Comparison of ENCODE assay signal across 8 cellular contexts in genomic region chr2:19901458-19902271, GRCh38. TPM values are rescaled to one million over a fixed set of nuclear protein-coding genes. Genes with fewer than 3 reads are reported as not detected.
DNase-seq lines count a peak whose midpoint lies in the region; ATAC-seq, FAIRE-seq and TF ChIP-seq lines count a peak whose summit lies in the region.

Gene TTC32, minus strand, starts transcription at chr2:19901983. Its CDS starts 129 bp downstream, at chr2:19901854.

- TF ChIP-seq CTCF in RWPE1 (conservative IDR thresholded peaks at IDR 0.05; ENCODE audit: low read depth) (no peak), natural killer cell (IDR thresholded peaks at IDR 0.05) (no peak)

- DNase-seq in ELF-1 (ENCODE audit: low read depth, low spot score) (peak; percentile 95), H54 (ENCODE audit: insufficient read length, low spot score) (peak; percentile 79), LoVo (ENCODE audit: low spot score) (peak; percentile 91), RWPE1 (ENCODE audit: low spot score) (peak; percentile 96), fibroblast of peridontal ligament (ENCODE audit: extremely low read depth) (peak; percentile 96), natural killer cell (peak; percentile 94)
- DNase-seq in stimulated activated naive CD4-positive, alpha-beta T cell (lab: John Stamatoyannopoulos, UW): peak; percentile 90 to 100 (median 97)

- POLR2A ChIA-PET in RWPE1 (lab: Yijun Ruan, JAX; ENCODE audit: low non-redundant PET): interaction anchor here (0.5 kb wide), 1 partner anchor 14 kb away, joined by 4 read pairs; no protein-coding TSS in a partner anchor

- CTCF ChIA-PET in RWPE1 (lab: Yijun Ruan, JAX): interaction anchor here (0.5 kb wide), 1 partner anchor 1981 kb away, joined by 3 read pairs; no protein-coding TSS in a partner anchor

- intact Hi-C loops in natural killer cell (cut with micrococcal nuclease): loop anchor here (1.0 to 5.0 kb wide), 9 partner anchors 91 to 1341 kb away; partner anchors contain the start of genes LAPTM4A, PUM2, RDH14 and RHOB

- H3K36me3 Mint-ChIP-seq in activated T-helper 17 cell treated with anti-CD3 and anti-CD28 coated beads, Interleukin-2, amount 50 U/mL, for 72 hours (ENCODE audit: low read depth): peaks cover 49% of the 10 kb centered on the region
- H3K36me3 Mint-ChIP-seq in natural killer cell: no peaks in the 10 kb centered on the region

- H3K4me3 Mint-ChIP-seq in activated T-helper 17 cell treated with anti-CD3 and anti-CD28 coated beads, Interleukin-2, amount 50 U/mL, for 72 hours: peak within 1 kb of the TSS; percentile 93
- H3K4me3 Mint-ChIP-seq in natural killer cell: peak within 1 kb of the TSS; percentile 95

- H3K27me3 Mint-ChIP-seq in activated T-helper 17 cell treated with anti-CD3 and anti-CD28 coated beads, Interleukin-2, amount 50 U/mL, for 72 hours: no peaks in the 10 kb centered on the region
- peaks cover 6 to 19% of the 10 kb centered on the region in 2 donors for H3K27me3 Mint-ChIP-seq in natural killer cell (ENCODE audit: low read depth in 2 of 2)

- no peaks in the 10 kb centered on the region for H3K9me3 Mint-ChIP-seq in activated T-helper 17 cell treated with anti-CD3 and anti-CD28 coated beads, Interleukin-2, amount 50 U/mL, for 72 hours
- H3K9me3 Mint-ChIP-seq in natural killer cell: no peaks in the 10 kb centered on the region

- peak; percentile 79 for ATAC-seq in activated T-helper 17 cell treated with anti-CD3 and anti-CD28 coated beads, Interleukin-2, amount 50 U/mL, for 72 hours (replicated peaks)
- peak; percentile 90 to 94 (median 90) for ATAC-seq in natural killer cell

- peak within 1 kb of the TSS; percentile 94 for H3K27ac ChIP-seq in RWPE1

- peak; percentile 91 for FAIRE-seq in H54 (lab: Jason Lieb, UNC)

- peak within 1 kb of the TSS; percentile 95 for H3K27ac Mint-ChIP-seq in activated T-helper 17 cell treated with anti-CD3 and anti-CD28 coated beads, Interleukin-2, amount 50 U/mL, for 72 hours
- H3K27ac Mint-ChIP-seq in natural killer cell: peak within 1 kb of the TSS; percentile 94 to 97

- peak; percentile 71 for TF ChIP-seq POLR2A in H54 (IDR thresholded peaks at IDR 0.05; ENCODE audit: low read depth, low read length)

- H3K4me1 Mint-ChIP-seq in activated T-helper 17 cell treated with anti-CD3 and anti-CD28 coated beads, Interleukin-2, amount 50 U/mL, for 72 hours: peaks cover 26% of the 10 kb centered on the region
- peaks cover 29 to 39% of the 10 kb centered on the region in 2 donors for H3K4me1 Mint-ChIP-seq in natural killer cell

RNA-seq across cellular contexts. Expression of gene TTC32, which starts in this region (rescaled TPM):
- 10 to 100 TPM; 19.5 to 62.7 TPM for total RNA-seq in activated T-helper 17 cell treated with anti-CD3 and anti-CD28 coated beads, Interleukin-2, amount 50 U/mL, for 72 hours
- total RNA-seq in natural killer cell: 10 to 100 TPM; 30.4 to 45.3 (median 37.2) TPM

Comparison
In these comparisons a context has a peak if more than half of its experiments do, and no peak if none do; other contexts are left out.
1. Peak in every context shown above with its lines: DNase-seq, ATAC-seq and H3K27ac ChIP-seq.